ENCODE assay signal across 1 cellular context in the genomic region with DNA sequence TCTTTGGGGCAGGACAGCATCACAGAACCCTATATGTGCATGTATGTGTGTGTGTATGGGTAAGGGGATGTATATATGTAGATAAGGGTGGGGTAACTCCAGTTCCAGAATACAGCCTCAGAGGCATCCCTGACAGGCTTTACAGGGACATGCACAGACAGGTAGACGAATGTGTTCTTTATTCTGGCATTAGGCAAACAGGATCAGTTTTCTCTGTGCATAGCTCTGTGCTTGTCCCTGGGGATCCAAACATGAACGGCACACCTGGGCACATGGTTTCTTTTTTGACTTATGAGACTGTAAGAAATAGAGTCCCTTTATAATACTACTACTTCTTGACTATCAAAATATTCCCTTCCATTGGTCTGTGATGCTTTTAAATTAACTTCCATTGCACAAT.
TF ChIP-seq lines count a peak whose summit lies in the region.

No MANE protein-coding gene starts in this region.

TF ChIP-seq in GM23338, 12 proteins besides CTCF, POLR2A, EP300 and RAD21 (continued from another document):
- TF ChIP-seq, protein P1, sequence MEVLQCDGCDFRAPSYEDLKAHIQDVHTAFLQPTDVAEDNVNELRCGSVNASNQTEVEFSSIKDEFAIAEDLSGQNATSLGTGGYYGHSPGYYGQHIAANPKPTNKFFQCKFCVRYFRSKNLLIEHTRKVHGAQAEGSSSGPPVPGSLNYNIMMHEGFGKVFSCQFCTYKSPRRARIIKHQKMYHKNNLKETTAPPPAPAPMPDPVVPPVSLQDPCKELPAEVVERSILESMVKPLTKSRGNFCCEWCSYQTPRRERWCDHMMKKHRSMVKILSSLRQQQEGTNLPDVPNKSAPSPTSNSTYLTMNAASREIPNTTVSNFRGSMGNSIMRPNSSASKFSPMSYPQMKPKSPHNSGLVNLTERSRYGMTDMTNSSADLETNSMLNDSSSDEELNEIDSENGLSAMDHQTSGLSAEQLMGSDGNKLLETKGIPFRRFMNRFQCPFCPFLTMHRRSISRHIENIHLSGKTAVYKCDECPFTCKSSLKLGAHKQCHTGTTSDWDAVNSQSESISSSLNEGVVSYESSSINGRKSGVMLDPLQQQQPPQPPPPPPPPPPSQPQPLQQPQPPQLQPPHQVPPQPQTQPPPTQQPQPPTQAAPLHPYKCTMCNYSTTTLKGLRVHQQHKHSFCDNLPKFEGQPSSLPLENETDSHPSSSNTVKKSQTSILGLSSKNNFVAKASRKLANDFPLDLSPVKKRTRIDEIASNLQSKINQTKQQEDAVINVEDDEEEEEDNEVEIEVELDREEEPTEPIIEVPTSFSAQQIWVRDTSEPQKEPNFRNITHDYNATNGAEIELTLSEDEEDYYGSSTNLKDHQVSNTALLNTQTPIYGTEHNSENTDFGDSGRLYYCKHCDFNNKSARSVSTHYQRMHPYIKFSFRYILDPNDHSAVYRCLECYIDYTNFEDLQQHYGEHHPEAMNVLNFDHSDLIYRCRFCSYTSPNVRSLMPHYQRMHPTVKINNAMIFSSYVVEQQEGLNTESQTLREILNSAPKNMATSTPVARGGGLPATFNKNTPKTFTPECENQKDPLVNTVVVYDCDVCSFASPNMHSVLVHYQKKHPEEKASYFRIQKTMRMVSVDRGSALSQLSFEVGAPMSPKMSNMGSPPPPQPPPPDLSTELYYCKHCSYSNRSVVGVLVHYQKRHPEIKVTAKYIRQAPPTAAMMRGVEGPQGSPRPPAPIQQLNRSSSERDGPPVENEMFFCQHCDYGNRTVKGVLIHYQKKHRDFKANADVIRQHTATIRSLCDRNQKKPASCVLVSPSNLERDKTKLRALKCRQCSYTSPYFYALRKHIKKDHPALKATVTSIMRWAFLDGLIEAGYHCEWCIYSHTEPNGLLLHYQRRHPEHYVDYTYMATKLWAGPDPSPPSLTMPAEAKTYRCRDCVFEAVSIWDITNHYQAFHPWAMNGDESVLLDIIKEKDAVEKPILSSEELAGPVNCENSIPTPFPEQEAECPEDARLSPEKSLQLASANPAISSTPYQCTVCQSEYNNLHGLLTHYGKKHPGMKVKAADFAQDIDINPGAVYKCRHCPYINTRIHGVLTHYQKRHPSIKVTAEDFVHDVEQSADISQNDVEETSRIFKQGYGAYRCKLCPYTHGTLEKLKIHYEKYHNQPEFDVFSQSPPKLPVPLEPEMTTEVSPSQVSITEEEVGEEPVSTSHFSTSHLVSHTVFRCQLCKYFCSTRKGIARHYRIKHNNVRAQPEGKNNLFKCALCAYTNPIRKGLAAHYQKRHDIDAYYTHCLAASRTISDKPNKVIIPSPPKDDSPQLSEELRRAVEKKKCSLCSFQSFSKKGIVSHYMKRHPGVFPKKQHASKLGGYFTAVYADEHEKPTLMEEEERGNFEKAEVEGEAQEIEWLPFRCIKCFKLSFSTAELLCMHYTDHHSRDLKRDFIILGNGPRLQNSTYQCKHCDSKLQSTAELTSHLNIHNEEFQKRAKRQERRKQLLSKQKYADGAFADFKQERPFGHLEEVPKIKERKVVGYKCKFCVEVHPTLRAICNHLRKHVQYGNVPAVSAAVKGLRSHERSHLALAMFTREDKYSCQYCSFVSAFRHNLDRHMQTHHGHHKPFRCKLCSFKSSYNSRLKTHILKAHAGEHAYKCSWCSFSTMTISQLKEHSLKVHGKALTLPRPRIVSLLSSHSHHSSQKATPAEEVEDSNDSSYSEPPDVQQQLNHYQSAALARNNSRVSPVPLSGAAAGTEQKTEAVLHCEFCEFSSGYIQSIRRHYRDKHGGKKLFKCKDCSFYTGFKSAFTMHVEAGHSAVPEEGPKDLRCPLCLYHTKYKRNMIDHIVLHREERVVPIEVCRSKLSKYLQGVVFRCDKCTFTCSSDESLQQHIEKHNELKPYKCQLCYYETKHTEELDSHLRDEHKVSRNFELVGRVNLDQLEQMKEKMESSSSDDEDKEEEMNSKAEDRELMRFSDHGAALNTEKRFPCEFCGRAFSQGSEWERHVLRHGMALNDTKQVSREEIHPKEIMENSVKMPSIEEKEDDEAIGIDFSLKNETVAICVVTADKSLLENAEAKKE (CRISPR knock-in tag; IDR thresholded peaks at IDR 0.05) = no peak
- TF ChIP-seq, protein P2, sequence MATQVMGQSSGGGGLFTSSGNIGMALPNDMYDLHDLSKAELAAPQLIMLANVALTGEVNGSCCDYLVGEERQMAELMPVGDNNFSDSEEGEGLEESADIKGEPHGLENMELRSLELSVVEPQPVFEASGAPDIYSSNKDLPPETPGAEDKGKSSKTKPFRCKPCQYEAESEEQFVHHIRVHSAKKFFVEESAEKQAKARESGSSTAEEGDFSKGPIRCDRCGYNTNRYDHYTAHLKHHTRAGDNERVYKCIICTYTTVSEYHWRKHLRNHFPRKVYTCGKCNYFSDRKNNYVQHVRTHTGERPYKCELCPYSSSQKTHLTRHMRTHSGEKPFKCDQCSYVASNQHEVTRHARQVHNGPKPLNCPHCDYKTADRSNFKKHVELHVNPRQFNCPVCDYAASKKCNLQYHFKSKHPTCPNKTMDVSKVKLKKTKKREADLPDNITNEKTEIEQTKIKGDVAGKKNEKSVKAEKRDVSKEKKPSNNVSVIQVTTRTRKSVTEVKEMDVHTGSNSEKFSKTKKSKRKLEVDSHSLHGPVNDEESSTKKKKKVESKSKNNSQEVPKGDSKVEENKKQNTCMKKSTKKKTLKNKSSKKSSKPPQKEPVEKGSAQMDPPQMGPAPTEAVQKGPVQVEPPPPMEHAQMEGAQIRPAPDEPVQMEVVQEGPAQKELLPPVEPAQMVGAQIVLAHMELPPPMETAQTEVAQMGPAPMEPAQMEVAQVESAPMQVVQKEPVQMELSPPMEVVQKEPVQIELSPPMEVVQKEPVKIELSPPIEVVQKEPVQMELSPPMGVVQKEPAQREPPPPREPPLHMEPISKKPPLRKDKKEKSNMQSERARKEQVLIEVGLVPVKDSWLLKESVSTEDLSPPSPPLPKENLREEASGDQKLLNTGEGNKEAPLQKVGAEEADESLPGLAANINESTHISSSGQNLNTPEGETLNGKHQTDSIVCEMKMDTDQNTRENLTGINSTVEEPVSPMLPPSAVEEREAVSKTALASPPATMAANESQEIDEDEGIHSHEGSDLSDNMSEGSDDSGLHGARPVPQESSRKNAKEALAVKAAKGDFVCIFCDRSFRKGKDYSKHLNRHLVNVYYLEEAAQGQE (IDR thresholded peaks at IDR 0.05; ENCODE audit: unreplicated experiment) = no peak
- no peak for TF ChIP-seq JUNB (IDR thresholded peaks at IDR 0.05; ENCODE audit: unreplicated experiment)
- no peak for TF ChIP-seq EZH2phosphoT487 (IDR thresholded peaks at IDR 0.05; ENCODE audit: unreplicated experiment)
